1 cellular context compared by ENCODE assay signal in genomic region chr12:55636853-55637252, GRCh38.
TF ChIP-seq lines count a peak whose summit lies in the region.

TSS of gene OR10P1 (plus strand) at chr12:55636892. CDS start at chr12:55636892, 0 bp downstream.

TF ChIP-seq in H1, 55 proteins besides CTCF, POLR2A, EP300 and RAD21:
- TF ChIP-seq RBBP5 (IDR thresholded peaks at IDR 0.05; ENCODE audit: borderline replicate concordance, low read depth, low read length) (no peak), POU5F1 (IDR thresholded peaks at IDR 0.05; ENCODE audit: low read depth, low read length) (no peak), KDM1A (IDR thresholded peaks at IDR 0.05; ENCODE audit: borderline replicate concordance, low read length) (no peak), ATF3 (IDR thresholded peaks at IDR 0.05; ENCODE audit: insufficient read depth, low read depth, low read length) (no peak), SIRT6 (IDR thresholded peaks at IDR 0.05; ENCODE audit: low read length) (no peak), NRF1 (IDR thresholded peaks at IDR 0.05; ENCODE audit: low read depth, low read length) (no peak), KDM4A (IDR thresholded peaks at IDR 0.05; ENCODE audit: low read depth, low read length, severe bottlenecking) (no peak)
